ENCODE assay signal across 1 cellular context in the genomic region with DNA sequence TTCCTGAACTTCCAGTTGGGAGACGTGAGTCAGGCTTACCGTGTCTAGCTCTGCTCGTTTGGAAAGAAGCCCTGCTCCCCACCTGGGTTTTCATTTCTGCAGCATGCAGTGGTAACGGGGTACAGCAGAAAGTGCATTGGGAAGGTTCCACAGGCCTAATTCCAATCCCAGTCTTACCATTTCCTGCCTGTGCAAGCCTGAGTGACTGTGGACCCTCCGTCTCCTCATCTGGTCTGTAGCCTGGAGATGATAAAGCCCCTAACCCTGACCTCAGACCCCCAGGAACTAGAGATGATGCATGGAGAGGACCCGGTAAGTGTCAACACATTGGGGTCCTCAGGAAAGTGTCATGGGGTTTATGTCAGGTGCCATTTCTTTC.
TF ChIP-seq lines count a peak whose summit lies in the region.

No MANE protein-coding gene starts in this region.

TF ChIP-seq in GM23338, 12 proteins besides CTCF, POLR2A, EP300 and RAD21 (continued from another document):
- TF ChIP-seq, protein P1, sequence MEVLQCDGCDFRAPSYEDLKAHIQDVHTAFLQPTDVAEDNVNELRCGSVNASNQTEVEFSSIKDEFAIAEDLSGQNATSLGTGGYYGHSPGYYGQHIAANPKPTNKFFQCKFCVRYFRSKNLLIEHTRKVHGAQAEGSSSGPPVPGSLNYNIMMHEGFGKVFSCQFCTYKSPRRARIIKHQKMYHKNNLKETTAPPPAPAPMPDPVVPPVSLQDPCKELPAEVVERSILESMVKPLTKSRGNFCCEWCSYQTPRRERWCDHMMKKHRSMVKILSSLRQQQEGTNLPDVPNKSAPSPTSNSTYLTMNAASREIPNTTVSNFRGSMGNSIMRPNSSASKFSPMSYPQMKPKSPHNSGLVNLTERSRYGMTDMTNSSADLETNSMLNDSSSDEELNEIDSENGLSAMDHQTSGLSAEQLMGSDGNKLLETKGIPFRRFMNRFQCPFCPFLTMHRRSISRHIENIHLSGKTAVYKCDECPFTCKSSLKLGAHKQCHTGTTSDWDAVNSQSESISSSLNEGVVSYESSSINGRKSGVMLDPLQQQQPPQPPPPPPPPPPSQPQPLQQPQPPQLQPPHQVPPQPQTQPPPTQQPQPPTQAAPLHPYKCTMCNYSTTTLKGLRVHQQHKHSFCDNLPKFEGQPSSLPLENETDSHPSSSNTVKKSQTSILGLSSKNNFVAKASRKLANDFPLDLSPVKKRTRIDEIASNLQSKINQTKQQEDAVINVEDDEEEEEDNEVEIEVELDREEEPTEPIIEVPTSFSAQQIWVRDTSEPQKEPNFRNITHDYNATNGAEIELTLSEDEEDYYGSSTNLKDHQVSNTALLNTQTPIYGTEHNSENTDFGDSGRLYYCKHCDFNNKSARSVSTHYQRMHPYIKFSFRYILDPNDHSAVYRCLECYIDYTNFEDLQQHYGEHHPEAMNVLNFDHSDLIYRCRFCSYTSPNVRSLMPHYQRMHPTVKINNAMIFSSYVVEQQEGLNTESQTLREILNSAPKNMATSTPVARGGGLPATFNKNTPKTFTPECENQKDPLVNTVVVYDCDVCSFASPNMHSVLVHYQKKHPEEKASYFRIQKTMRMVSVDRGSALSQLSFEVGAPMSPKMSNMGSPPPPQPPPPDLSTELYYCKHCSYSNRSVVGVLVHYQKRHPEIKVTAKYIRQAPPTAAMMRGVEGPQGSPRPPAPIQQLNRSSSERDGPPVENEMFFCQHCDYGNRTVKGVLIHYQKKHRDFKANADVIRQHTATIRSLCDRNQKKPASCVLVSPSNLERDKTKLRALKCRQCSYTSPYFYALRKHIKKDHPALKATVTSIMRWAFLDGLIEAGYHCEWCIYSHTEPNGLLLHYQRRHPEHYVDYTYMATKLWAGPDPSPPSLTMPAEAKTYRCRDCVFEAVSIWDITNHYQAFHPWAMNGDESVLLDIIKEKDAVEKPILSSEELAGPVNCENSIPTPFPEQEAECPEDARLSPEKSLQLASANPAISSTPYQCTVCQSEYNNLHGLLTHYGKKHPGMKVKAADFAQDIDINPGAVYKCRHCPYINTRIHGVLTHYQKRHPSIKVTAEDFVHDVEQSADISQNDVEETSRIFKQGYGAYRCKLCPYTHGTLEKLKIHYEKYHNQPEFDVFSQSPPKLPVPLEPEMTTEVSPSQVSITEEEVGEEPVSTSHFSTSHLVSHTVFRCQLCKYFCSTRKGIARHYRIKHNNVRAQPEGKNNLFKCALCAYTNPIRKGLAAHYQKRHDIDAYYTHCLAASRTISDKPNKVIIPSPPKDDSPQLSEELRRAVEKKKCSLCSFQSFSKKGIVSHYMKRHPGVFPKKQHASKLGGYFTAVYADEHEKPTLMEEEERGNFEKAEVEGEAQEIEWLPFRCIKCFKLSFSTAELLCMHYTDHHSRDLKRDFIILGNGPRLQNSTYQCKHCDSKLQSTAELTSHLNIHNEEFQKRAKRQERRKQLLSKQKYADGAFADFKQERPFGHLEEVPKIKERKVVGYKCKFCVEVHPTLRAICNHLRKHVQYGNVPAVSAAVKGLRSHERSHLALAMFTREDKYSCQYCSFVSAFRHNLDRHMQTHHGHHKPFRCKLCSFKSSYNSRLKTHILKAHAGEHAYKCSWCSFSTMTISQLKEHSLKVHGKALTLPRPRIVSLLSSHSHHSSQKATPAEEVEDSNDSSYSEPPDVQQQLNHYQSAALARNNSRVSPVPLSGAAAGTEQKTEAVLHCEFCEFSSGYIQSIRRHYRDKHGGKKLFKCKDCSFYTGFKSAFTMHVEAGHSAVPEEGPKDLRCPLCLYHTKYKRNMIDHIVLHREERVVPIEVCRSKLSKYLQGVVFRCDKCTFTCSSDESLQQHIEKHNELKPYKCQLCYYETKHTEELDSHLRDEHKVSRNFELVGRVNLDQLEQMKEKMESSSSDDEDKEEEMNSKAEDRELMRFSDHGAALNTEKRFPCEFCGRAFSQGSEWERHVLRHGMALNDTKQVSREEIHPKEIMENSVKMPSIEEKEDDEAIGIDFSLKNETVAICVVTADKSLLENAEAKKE (CRISPR knock-in tag; IDR thresholded peaks at IDR 0.05), result no peak
- TF ChIP-seq JUNB (IDR thresholded peaks at IDR 0.05; ENCODE audit: unreplicated experiment), result no peak
- no peak for TF ChIP-seq EZH2 (IDR thresholded peaks at IDR 0.05; ENCODE audit: low read depth, unreplicated experiment)
- no peak for TF ChIP-seq STAT1 (IDR thresholded peaks at IDR 0.05; ENCODE audit: unreplicated experiment)
- TF ChIP-seq, protein P2, sequence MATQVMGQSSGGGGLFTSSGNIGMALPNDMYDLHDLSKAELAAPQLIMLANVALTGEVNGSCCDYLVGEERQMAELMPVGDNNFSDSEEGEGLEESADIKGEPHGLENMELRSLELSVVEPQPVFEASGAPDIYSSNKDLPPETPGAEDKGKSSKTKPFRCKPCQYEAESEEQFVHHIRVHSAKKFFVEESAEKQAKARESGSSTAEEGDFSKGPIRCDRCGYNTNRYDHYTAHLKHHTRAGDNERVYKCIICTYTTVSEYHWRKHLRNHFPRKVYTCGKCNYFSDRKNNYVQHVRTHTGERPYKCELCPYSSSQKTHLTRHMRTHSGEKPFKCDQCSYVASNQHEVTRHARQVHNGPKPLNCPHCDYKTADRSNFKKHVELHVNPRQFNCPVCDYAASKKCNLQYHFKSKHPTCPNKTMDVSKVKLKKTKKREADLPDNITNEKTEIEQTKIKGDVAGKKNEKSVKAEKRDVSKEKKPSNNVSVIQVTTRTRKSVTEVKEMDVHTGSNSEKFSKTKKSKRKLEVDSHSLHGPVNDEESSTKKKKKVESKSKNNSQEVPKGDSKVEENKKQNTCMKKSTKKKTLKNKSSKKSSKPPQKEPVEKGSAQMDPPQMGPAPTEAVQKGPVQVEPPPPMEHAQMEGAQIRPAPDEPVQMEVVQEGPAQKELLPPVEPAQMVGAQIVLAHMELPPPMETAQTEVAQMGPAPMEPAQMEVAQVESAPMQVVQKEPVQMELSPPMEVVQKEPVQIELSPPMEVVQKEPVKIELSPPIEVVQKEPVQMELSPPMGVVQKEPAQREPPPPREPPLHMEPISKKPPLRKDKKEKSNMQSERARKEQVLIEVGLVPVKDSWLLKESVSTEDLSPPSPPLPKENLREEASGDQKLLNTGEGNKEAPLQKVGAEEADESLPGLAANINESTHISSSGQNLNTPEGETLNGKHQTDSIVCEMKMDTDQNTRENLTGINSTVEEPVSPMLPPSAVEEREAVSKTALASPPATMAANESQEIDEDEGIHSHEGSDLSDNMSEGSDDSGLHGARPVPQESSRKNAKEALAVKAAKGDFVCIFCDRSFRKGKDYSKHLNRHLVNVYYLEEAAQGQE (IDR thresholded peaks at IDR 0.05; ENCODE audit: unreplicated experiment), result no peak
- no peak for TF ChIP-seq EZH2phosphoT487 (IDR thresholded peaks at IDR 0.05; ENCODE audit: unreplicated experiment)
